In the genomic region with DNA sequence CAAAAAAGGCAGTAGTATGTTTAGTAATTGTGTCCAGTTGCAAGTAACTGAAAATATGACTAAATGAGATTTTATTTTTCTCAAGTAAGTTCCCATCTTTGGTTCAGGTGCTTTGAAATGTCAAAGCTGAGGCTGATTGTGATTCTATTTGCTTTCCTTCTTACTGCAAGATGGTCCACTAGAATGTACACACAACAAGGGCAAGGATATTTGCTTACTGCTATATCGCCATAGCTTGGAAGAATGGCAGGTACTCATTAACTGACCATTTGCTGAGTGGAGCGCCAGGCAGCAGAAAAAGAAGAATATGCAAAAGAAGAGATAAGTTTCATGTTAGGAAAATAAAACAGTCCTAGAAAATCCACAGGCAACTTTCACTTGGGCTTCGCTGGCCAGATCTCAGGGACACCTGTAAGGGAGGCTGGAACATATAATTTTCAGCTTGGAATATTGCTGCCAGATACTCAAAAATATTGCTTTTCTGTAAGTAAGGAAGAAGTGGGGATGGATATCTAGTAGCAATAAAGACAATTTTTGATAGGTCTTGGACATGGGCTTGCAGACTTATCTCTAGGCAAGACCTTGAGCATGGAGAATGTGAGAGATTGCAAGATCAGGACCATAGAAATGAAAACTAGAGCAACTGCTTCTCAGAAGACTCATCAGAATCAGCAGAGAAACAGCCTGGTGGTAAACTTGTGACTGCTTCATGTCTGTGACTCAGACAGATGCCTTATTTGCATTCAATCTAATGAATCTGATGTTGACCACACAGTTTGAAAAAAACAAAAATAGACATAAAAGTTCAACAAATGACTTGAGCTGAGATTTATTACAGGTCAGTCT, we compare ENCODE assay signal across 19 cellular contexts. TPM values are rescaled to one million over a fixed set of nuclear protein-coding genes. Genes with fewer than 3 reads are reported as not detected.
"Had no signal": no experiment of that assay in that cellular context is flagged by ENCODE, and none has a peak within 500 bp of the region (broad histone marks: within the 10 kb centered on the region; RNA-seq: fewer than 3 reads in every experiment).

No MANE protein-coding gene starts in this region.

- H3K4me3 ChIP-seq: ascending aorta, dorsolateral prefrontal cortex, stomach had no signal

- H3K27ac Mint-ChIP-seq: activated CD4-positive, alpha-beta T cell treated with anti-CD3 and anti-CD28 coated beads, Interleukin-2, amount 10 ng/mL, durations not matched to agents 24 days and 14 days; endodermal cell; nephron progenitor cell; WTC11 had no signal

- H3K36me3 ChIP-seq: ascending aorta, stomach had no signal

- H3K4me1 Mint-ChIP-seq: activated CD4-positive, alpha-beta T cell treated with anti-CD3 and anti-CD28 coated beads, Interleukin-2, amount 10 ng/mL, durations not matched to agents 24 days and 14 days; nephron progenitor cell had no signal

- H3K27ac ChIP-seq: ascending aorta, stomach had no signal

- H3K27me3 ChIP-seq: ascending aorta, dorsolateral prefrontal cortex, stomach had no signal

- H3K9me3 Mint-ChIP-seq: activated CD4-positive, alpha-beta T cell treated with anti-CD3 and anti-CD28 coated beads, Interleukin-2, amount 10 ng/mL, durations not matched to agents 24 days and 14 days; endodermal cell; nephron progenitor cell had no signal

- H3K36me3 Mint-ChIP-seq: WTC11 had no signal

- H3K4me3 Mint-ChIP-seq: activated CD4-positive, alpha-beta T cell treated with anti-CD3 and anti-CD28 coated beads, Interleukin-2, amount 10 ng/mL, durations not matched to agents 24 days and 14 days; endodermal cell; nephron progenitor cell; WTC11 had no signal

- DNase-seq: activated CD4-positive, alpha-beta T cell treated with anti-CD3 and anti-CD28 coated beads, Interleukin-2, amount 10 ng/mL, durations not matched to agents 24 days and 14 days; activated CD8-positive, alpha-beta memory T cell treated with anti-CD3 and anti-CD28 coated beads for 24 hours; activated naive CD4-positive, alpha-beta T cell treated with Interleukin-2 at 50 U/mL for 16 hours; dorsolateral prefrontal cortex; endodermal cell; glutamatergic neuron; nephron progenitor cell; stimulated activated CD4-positive, alpha-beta T cell treated with anti-CD3 and anti-CD28 coated beads, Interleukin-12 subunit alpha, Interleukin-12 subunit beta, amount 100 ng/mL, for 4 hours; stimulated activated CD4-positive, alpha-beta T cell treated with anti-CD3 and anti-CD28 coated beads, Interleukin-2, amount 100 ng/mL, for 24 hours; stomach had no signal

- H3K9me3 ChIP-seq: ascending aorta, stomach had no signal

RNA-seq across cellular contexts. Expression of a gene that starts 44.8 kb away (rescaled TPM):
- total RNA-seq: activated CD4-positive, alpha-beta T cell treated with anti-CD3 and anti-CD28 coated beads, Interleukin-2, amount 10 ng/mL, durations not matched to agents 24 days and 14 days; ascending aorta; endodermal cell; lower leg skin; mesenteric fat pad; omental fat pad; stomach; T-helper 2 cell treated with Interferon-gamma antibody and Interleukin-4, amounts not matched to agents 100 ng/mL and 5 ng/mL, for 36 hours; urinary bladder; WTC11 had no signal
- polyA plus RNA-seq: esophagus, stomach, urinary bladder had no signal

RNA-seq across cellular contexts. Expression of a gene that starts 51.8 kb away (rescaled TPM):
- total RNA-seq: activated CD4-positive, alpha-beta T cell treated with anti-CD3 and anti-CD28 coated beads, Interleukin-2, amount 10 ng/mL, durations not matched to agents 24 days and 14 days; ascending aorta; dorsolateral prefrontal cortex; endodermal cell; lower leg skin; mesenteric fat pad; omental fat pad; stomach; T-helper 2 cell treated with Interferon-gamma antibody and Interleukin-4, amounts not matched to agents 100 ng/mL and 5 ng/mL, for 36 hours; urinary bladder; WTC11 had no signal
- polyA plus RNA-seq: esophagus, stomach, thymus, urinary bladder had no signal
